22 cellular contexts compared by ENCODE assay signal in the genomic region with DNA sequence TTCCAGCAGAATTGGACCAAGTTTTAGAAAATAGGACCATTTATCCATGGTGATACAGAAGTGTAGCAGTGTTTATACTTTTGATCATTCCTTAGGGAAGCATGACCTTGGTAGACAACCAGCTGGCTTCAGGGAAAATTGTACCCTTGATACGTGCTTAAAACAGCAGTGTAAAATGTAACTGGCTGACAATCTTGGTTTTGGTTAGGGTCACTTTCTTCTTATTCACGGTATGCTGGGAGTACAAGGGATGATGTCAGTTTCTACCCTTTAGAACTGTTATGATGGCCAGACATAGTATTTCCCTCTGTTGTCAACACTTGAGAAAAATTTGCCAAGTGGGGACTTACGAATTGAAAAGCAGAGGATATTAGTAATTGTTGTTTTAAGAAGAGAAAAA.
"Had no signal": no experiment of that assay in that cellular context is flagged by ENCODE, and none has a peak within 500 bp of the region (broad histone marks: within the 10 kb centered on the region; RNA-seq: fewer than 3 reads in every experiment).

No MANE protein-coding gene starts in this region.

- H3K27ac ChIP-seq: HL-60, RWPE1 had no signal

- ATAC-seq: Panc1, PC-3 had no signal

- H3K9me3 ChIP-seq: SK-N-SH had no signal

- DNase-seq: KBM-7, MV-4-11, NCI-H1048, NCI-H1105, NCI-H1417, NCI-H146, NCI-H1694 treated with DMSO at 0.1 percent for 48 hours, NCI-H1930, NCI-H2081, NCI-H2107, NCI-H226, NCI-H446, NCI-H510A, NCI-H524 treated with DMSO at 0.1 percent for 48 hours, NCI-H69, NCI-H774, PC-3, SK-N-SH, SW 1271 had no signal
